ENCODE assay signal across 29 cellular contexts in genomic region chr10:130709415-130709814, GRCh38.
"Had no signal": no experiment of that assay in that cellular context is flagged by ENCODE, and none has a peak within 500 bp of the region (broad histone marks: within the 10 kb centered on the region; RNA-seq: fewer than 3 reads in every experiment).

No MANE protein-coding gene starts in this region.

- H3K4me1 ChIP-seq: ascending aorta, esophagus squamous epithelium, gastroesophageal sphincter, heart right ventricle had no signal

- H3K36me3 Mint-ChIP-seq: activated naive CD4-positive, alpha-beta T cell treated with anti-CD3 and anti-CD28 coated beads, Interleukin-2, amount 10 ng/mL, durations not matched to agents 7 days and 5 days; activated naive CD4-positive, alpha-beta T cell treated with anti-CD3 and anti-CD28 coated beads, Interleukin-2, amount 50 U/mL, for 72 hours; activated naive CD8-positive, alpha-beta T cell treated with anti-CD3 and anti-CD28 coated beads, Interleukin-2, amount 10 ng/mL, durations not matched to agents 7 days and 5 days; T-cell had no signal

- H3K4me3 Mint-ChIP-seq: activated CD4-positive, alpha-beta T cell treated with anti-CD3 and anti-CD28 coated beads, Interleukin-2, amount 10 ng/mL, durations not matched to agents 7 days and 5 days; activated CD8-positive, alpha-beta T cell treated with anti-CD3 and anti-CD28 coated beads for 36 hours; activated naive CD4-positive, alpha-beta T cell treated with anti-CD3 and anti-CD28 coated beads, Interleukin-2, amount 10 ng/mL, durations not matched to agents 7 days and 5 days; activated naive CD8-positive, alpha-beta T cell treated with anti-CD3 and anti-CD28 coated beads, Interleukin-2, amount 10 ng/mL, durations not matched to agents 7 days and 5 days; activated T-cell treated with anti-CD3 and anti-CD28 coated beads, Interleukin-2, amount 50 U/mL, for 4 hours; activated T-helper 17 cell treated with anti-CD3 and anti-CD28 coated beads, Interleukin-2, amount 50 U/mL, for 72 hours; effector memory CD8-positive, alpha-beta T cell; T-cell; T-helper 1 cell treated with Interleukin-12 subunit alpha and Interleukin-12 subunit beta and Interleukin-4 antibody, amounts not matched to agents 30 μg/mL and 1 μg/mL, for 36 hours had no signal

- H3K36me3 ChIP-seq: ascending aorta, brain microvascular endothelial cell, esophagus squamous epithelium, gastroesophageal sphincter, heart right ventricle had no signal

- H3K27ac Mint-ChIP-seq: activated CD4-positive, alpha-beta T cell treated with anti-CD3 and anti-CD28 coated beads, Interleukin-2, amount 10 ng/mL, durations not matched to agents 7 days and 5 days; activated CD8-positive, alpha-beta T cell treated with anti-CD3 and anti-CD28 coated beads for 36 hours; activated naive CD4-positive, alpha-beta T cell treated with anti-CD3 and anti-CD28 coated beads, Interleukin-2, amount 10 ng/mL, durations not matched to agents 7 days and 5 days; activated naive CD4-positive, alpha-beta T cell treated with anti-CD3 and anti-CD28 coated beads, Interleukin-2, amount 50 U/mL, for 72 hours; activated naive CD8-positive, alpha-beta T cell treated with anti-CD3 and anti-CD28 coated beads, Interleukin-2, amount 10 ng/mL, durations not matched to agents 7 days and 5 days; activated T-helper 17 cell treated with anti-CD3 and anti-CD28 coated beads, Interleukin-2, amount 50 U/mL, for 72 hours; effector memory CD8-positive, alpha-beta T cell; T-helper 1 cell treated with Interleukin-12 subunit alpha and Interleukin-12 subunit beta and Interleukin-4 antibody, amounts not matched to agents 30 μg/mL and 1 μg/mL, for 36 hours had no signal

- DNase-seq: activated CD4-positive, alpha-beta T cell treated with anti-CD3 and anti-CD28 coated beads for 1 hour; activated CD4-positive, alpha-beta T cell treated with anti-CD3 and anti-CD28 coated beads for 4 hours; activated CD4-positive, alpha-beta T cell treated with anti-CD3 and anti-CD28 coated beads, Interleukin-2, amount 10 ng/mL, durations not matched to agents 7 days and 5 days; activated CD4-positive, alpha-beta T cell treated with anti-CD3 and anti-CD28 coated beads, Interleukin-2, amount 50 U/mL, for 48 hours; activated CD8-positive, alpha-beta memory T cell treated with anti-CD3 and anti-CD28 coated beads for 24 hours; activated CD8-positive, alpha-beta T cell treated with anti-CD3 and anti-CD28 coated beads for 36 hours; activated gamma-delta T cell; activated naive CD4-positive, alpha-beta T cell; activated naive CD4-positive, alpha-beta T cell treated with anti-CD3 and anti-CD28 coated beads, Interleukin-2, amount 10 ng/mL, durations not matched to agents 7 days and 5 days; activated naive CD8-positive, alpha-beta T cell treated with anti-CD3 and anti-CD28 coated beads, Interleukin-2, amount 10 ng/mL, durations not matched to agents 7 days and 5 days; activated T-cell treated with anti-CD3 and anti-CD28 coated beads, Interleukin-2, amount 50 U/mL, for 4 hours; brain microvascular endothelial cell; caudate nucleus; cortex of kidney; dermis blood vessel endothelial cell; effector CD4-positive, alpha-beta T cell; effector memory CD8-positive, alpha-beta T cell; esophagus squamous epithelium; foreskin melanocyte; heart right ventricle; SW 1271; T-cell; T-helper 9 cell had no signal

- H3K9me3 ChIP-seq: ascending aorta, gastroesophageal sphincter, heart right ventricle had no signal

- H3K27ac ChIP-seq: ascending aorta, brain microvascular endothelial cell, epithelial cell of prostate, esophagus squamous epithelium, gastroesophageal sphincter, heart right ventricle had no signal

- H3K27me3 ChIP-seq: ascending aorta, brain microvascular endothelial cell had no signal

- H3K4me3 ChIP-seq: ascending aorta, esophagus squamous epithelium, gastroesophageal sphincter, heart right ventricle had no signal

- H3K9me3 Mint-ChIP-seq: activated CD4-positive, alpha-beta T cell treated with anti-CD3 and anti-CD28 coated beads, Interleukin-2, amount 10 ng/mL, durations not matched to agents 7 days and 5 days; activated CD8-positive, alpha-beta T cell treated with anti-CD3 and anti-CD28 coated beads for 36 hours; activated naive CD4-positive, alpha-beta T cell treated with anti-CD3 and anti-CD28 coated beads, Interleukin-2, amount 50 U/mL, for 72 hours; activated T-cell treated with anti-CD3 and anti-CD28 coated beads, Interleukin-2, amount 50 U/mL, for 4 hours; activated T-helper 17 cell treated with anti-CD3 and anti-CD28 coated beads, Interleukin-2, amount 50 U/mL, for 72 hours; T-helper 1 cell treated with Interleukin-12 subunit alpha and Interleukin-12 subunit beta and Interleukin-4 antibody, amounts not matched to agents 30 μg/mL and 1 μg/mL, for 36 hours had no signal

- H3K4me1 Mint-ChIP-seq: activated CD4-positive, alpha-beta T cell treated with anti-CD3 and anti-CD28 coated beads, Interleukin-2, amount 10 ng/mL, durations not matched to agents 7 days and 5 days; activated naive CD4-positive, alpha-beta T cell treated with anti-CD3 and anti-CD28 coated beads, Interleukin-2, amount 10 ng/mL, durations not matched to agents 7 days and 5 days; activated naive CD8-positive, alpha-beta T cell treated with anti-CD3 and anti-CD28 coated beads, Interleukin-2, amount 10 ng/mL, durations not matched to agents 7 days and 5 days; activated T-helper 17 cell treated with anti-CD3 and anti-CD28 coated beads, Interleukin-2, amount 50 U/mL, for 72 hours; T-cell had no signal

- H3K27me3 Mint-ChIP-seq: activated CD4-positive, alpha-beta T cell treated with anti-CD3 and anti-CD28 coated beads, Interleukin-2, amount 10 ng/mL, durations not matched to agents 7 days and 5 days; activated CD8-positive, alpha-beta T cell treated with anti-CD3 and anti-CD28 coated beads for 36 hours; activated naive CD8-positive, alpha-beta T cell treated with anti-CD3 and anti-CD28 coated beads, Interleukin-2, amount 10 ng/mL, durations not matched to agents 7 days and 5 days had no signal
